ENCODE assay signal across 1 cellular context in genomic region chr5:172420215-172420934, GRCh38.
TF ChIP-seq lines count a peak whose summit lies in the region.

No MANE protein-coding gene starts in this region.

TF ChIP-seq in HepG2, 621 proteins besides CTCF, POLR2A, EP300 and RAD21 (continued from another document):
- TF ChIP-seq HNF1A (IDR thresholded peaks at IDR 0.05; ENCODE audit: low read depth) (no peak), HNF1A (CRISPR knock-in tag; IDR thresholded peaks at IDR 0.05; ENCODE audit: borderline replicate concordance) (no peak), PITX1 (CRISPR knock-in tag; IDR thresholded peaks at IDR 0.05) (peak; percentile 68; the same call in 1 of the 2 replicates), NR2F6 (IDR thresholded peaks at IDR 0.05) (peak; percentile 48; the same call in 1 of the 2 replicates), NR2F6 (CRISPR knock-in tag; IDR thresholded peaks at IDR 0.05) (peak; percentile 49), ZNF652 (CRISPR knock-in tag; IDR thresholded peaks at IDR 0.05; ENCODE audit: borderline replicate concordance, low read depth) (peak; percentile 92), ATF4 (CRISPR knock-in tag; IDR thresholded peaks at IDR 0.05) (0 out of 4 replicates have a peak, but pooled peaks of 1 of the 2 experiments have one; percentile 33), ATF1 (CRISPR knock-in tag; IDR thresholded peaks at IDR 0.05) (peak; percentile 73), KAT8 (CRISPR knock-in tag; IDR thresholded peaks at IDR 0.05) (peak; percentile 65), SMARCE1 (IDR thresholded peaks at IDR 0.05; ENCODE audit: borderline replicate concordance) (no peak), HDAC2 (CRISPR knock-in tag; IDR thresholded peaks at IDR 0.05) (0 out of 2 replicates have a peak, but pooled peaks have one; percentile 15), FOXA1 (IDR thresholded peaks at IDR 0.05) (no peak), FOXA1 (CRISPR knock-in tag; IDR thresholded peaks at IDR 0.05) (peak; percentile 89), ZNF292 (CRISPR knock-in tag; IDR thresholded peaks at IDR 0.05; ENCODE audit: borderline replicate concordance, low read depth) (0 out of 2 replicates have a peak, but pooled peaks have one; percentile 58), ZNF841 (CRISPR knock-in tag; IDR thresholded peaks at IDR 0.05; ENCODE audit: borderline replicate concordance) (no peak), GATAD2A (CRISPR knock-in tag; IDR thresholded peaks at IDR 0.05) (peak; percentile 40; the same call in 1 of the 2 replicates), FOXK1 (CRISPR knock-in tag; IDR thresholded peaks at IDR 0.05; ENCODE audit: borderline replicate concordance, low read depth) (peak; percentile 80; the same call in 1 of the 2 replicates), CEBPB (IDR thresholded peaks at IDR 0.05; ENCODE audit: borderline replicate concordance, low read depth, low read length) (peak; percentile 99), ZBED4 (CRISPR knock-in tag; IDR thresholded peaks at IDR 0.05; ENCODE audit: borderline replicate concordance) (no peak), CREBL2 (CRISPR knock-in tag; IDR thresholded peaks at IDR 0.05; ENCODE audit: borderline replicate concordance) (no peak), NFE2 (CRISPR knock-in tag; IDR thresholded peaks at IDR 0.05) (no peak), MLX (CRISPR knock-in tag; IDR thresholded peaks at IDR 0.05) (0 out of 2 replicates have a peak, but pooled peaks have one; percentile 16), GLI4 (CRISPR knock-in tag; IDR thresholded peaks at IDR 0.05; ENCODE audit: borderline replicate concordance) (no peak)
- TF ChIP-seq, protein P1, sequence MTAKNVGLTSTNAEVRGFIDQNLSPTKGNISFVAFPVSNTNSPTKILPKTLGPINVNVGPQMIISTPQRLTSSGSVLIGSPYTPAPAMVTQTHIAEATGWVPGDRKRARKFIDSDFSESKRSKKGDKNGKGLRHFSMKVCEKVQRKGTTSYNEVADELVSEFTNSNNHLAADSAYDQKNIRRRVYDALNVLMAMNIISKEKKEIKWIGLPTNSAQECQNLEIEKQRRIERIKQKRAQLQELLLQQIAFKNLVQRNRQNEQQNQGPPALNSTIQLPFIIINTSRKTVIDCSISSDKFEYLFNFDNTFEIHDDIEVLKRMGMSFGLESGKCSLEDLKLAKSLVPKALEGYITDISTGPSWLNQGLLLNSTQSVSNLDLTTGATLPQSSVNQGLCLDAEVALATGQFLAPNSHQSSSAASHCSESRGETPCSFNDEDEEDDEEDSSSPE (CRISPR knock-in tag; IDR thresholded peaks at IDR 0.05), result peak; percentile 50; the same call in 1 of the 2 replicates
- TF ChIP-seq, protein P2, sequence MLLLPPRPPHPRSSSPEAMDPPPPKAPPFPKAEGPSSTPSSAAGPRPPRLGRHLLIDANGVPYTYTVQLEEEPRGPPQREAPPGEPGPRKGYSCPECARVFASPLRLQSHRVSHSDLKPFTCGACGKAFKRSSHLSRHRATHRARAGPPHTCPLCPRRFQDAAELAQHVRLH (CRISPR knock-in tag; IDR thresholded peaks at IDR 0.05; ENCODE audit: borderline replicate concordance, low read depth), result peak; percentile 55; the same call in 1 of the 2 replicates
- TF ChIP-seq, protein P3, sequence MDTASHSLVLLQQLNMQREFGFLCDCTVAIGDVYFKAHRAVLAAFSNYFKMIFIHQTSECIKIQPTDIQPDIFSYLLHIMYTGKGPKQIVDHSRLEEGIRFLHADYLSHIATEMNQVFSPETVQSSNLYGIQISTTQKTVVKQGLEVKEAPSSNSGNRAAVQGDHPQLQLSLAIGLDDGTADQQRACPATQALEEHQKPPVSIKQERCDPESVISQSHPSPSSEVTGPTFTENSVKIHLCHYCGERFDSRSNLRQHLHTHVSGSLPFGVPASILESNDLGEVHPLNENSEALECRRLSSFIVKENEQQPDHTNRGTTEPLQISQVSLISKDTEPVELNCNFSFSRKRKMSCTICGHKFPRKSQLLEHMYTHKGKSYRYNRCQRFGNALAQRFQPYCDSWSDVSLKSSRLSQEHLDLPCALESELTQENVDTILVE (CRISPR knock-in tag; IDR thresholded peaks at IDR 0.05), result no peak
